21 cellular contexts compared by ENCODE assay signal in the genomic region with DNA sequence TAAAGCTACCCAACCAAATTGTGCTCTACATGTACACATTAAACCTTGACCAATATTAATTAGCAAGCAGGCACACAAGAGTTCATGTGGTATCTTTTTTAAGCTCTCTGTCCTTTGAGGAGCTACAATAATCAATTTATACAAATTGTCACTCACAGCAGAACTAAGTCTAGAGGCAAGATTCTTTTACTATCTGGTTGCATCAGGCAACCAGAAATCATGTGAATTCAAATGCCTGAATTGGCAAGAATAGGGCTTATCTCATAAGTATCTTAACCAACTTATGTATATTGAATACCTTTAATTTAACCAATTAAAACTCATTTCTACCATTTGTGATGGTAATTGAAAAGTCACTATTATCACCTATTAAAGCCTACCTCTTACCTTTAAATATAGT.
DNase-seq lines count a peak whose midpoint lies in the region; ATAC-seq, FAIRE-seq and TF ChIP-seq lines count a peak whose summit lies in the region.
"Had no signal": no experiment of that assay in that cellular context is flagged by ENCODE, and none has a peak within 500 bp of the region (broad histone marks: within the 10 kb centered on the region; RNA-seq: fewer than 3 reads in every experiment).

No MANE protein-coding gene starts in this region.

- H3K4me1 Mint-ChIP-seq in astrocyte (ENCODE audit: low read depth, unreplicated experiment), result no peaks in the 10 kb centered on the region
- H3K4me1 Mint-ChIP-seq: B cell; CD4-positive, CD25-positive, alpha-beta regulatory T cell had no signal

- peaks cover 1% of the 10 kb centered on the region for H3K9me3 Mint-ChIP-seq in astrocyte (ENCODE audit: unreplicated experiment)
- H3K9me3 Mint-ChIP-seq: CD8-positive, alpha-beta T cell had no signal

- ATAC-seq in GM18520 (IDR thresholded peaks at IDR 0.05; ENCODE audit: unreplicated experiment), result no peak
- ATAC-seq: CD8-positive, alpha-beta T cell had no signal

- no peaks in the 10 kb centered on the region for H4K20me1 ChIP-seq in astrocyte (ENCODE audit: insufficient read depth, low read length)
- H4K20me1 ChIP-seq: BLaER1 had no signal

- no peaks in the 10 kb centered on the region for H3K27me3 ChIP-seq in astrocyte (ENCODE audit: insufficient read depth, low read length)
- H3K27me3 ChIP-seq: BLaER1 had no signal

- H3K4me1 ChIP-seq in astrocyte (ENCODE audit: insufficient read depth, low read length), result no peaks in the 10 kb centered on the region
- H3K4me1 ChIP-seq: BLaER1, Caco-2 had no signal

- H2AFZ ChIP-seq in astrocyte (ENCODE audit: low read depth, low read length), result no peak overlapping the region
- H2AFZ ChIP-seq: GM23248 had no signal

- H3K9ac ChIP-seq in astrocyte (ENCODE audit: low read length), result no peak overlapping the region
- H3K9ac ChIP-seq: BLaER1, GM23248 had no signal

- no peak overlapping the region for H3K4me3 ChIP-seq in astrocyte (ENCODE audit: insufficient read depth, low read depth, low read length)
- H3K4me3 ChIP-seq: BLaER1, GM23248 had no signal

- H3K27me3 Mint-ChIP-seq in astrocyte (ENCODE audit: low read depth, unreplicated experiment), result no peaks in the 10 kb centered on the region
- H3K27me3 Mint-ChIP-seq: B cell had no signal

- H3K27ac Mint-ChIP-seq in astrocyte (ENCODE audit: unreplicated experiment), result peak overlapping the region; percentile 4
- H3K27ac Mint-ChIP-seq: B cell; CD4-positive, CD25-positive, alpha-beta regulatory T cell; CD8-positive, alpha-beta T cell had no signal

- H3K9me3 ChIP-seq in astrocyte (ENCODE audit: insufficient read depth, low read depth, low read length), result no peaks in the 10 kb centered on the region
- H3K9me3 ChIP-seq: BLaER1, Caco-2 had no signal

- no peaks in the 10 kb centered on the region for H3K36me3 Mint-ChIP-seq in astrocyte (ENCODE audit: low read depth, unreplicated experiment)
- H3K36me3 Mint-ChIP-seq: CD4-positive, CD25-positive, alpha-beta regulatory T cell; CD8-positive, alpha-beta T cell had no signal

- H3K4me3 Mint-ChIP-seq in astrocyte (ENCODE audit: unreplicated experiment), result no peak overlapping the region
- H3K4me3 Mint-ChIP-seq: B cell; CD4-positive, CD25-positive, alpha-beta regulatory T cell; CD8-positive, alpha-beta T cell had no signal

- no peaks in the 10 kb centered on the region for H3K36me3 ChIP-seq in astrocyte (ENCODE audit: insufficient read depth, low read length)
- H3K36me3 ChIP-seq: BLaER1 had no signal

- TF ChIP-seq CTCF in astrocyte (IDR thresholded peaks at IDR 0.05; ENCODE audit: insufficient read depth, low read depth, low read length), result no peak

- no peak overlapping the region for H3K4me2 ChIP-seq in astrocyte (ENCODE audit: low read length)
- H3K4me2 ChIP-seq: BLaER1 had no signal

- DNase-seq in OCI-M1 (lab: John Stamatoyannopoulos, UW), result peak; percentile 35
- no peak for DNase-seq in astrocyte (ENCODE audit: low read depth)
- peak; percentile 57 for DNase-seq in fibroblast of peridontal ligament (ENCODE audit: extremely low read depth)
- DNase-seq in NCI-H446 treated with DMSO at 0.1 percent for 48 hours (lab: John Stamatoyannopoulos, UW), result no peak
- no peak for DNase-seq in NCI-H128 (lab: John Stamatoyannopoulos, UW; ENCODE audit: unreplicated experiment)
- DNase-seq: Caco-2; CD4-positive, CD25-positive, alpha-beta regulatory T cell; CD8-positive, alpha-beta T cell; DMS153; DND-41; GM23248; H7; HCEC 1CT had no signal

- H3K79me2 ChIP-seq in astrocyte (ENCODE audit: insufficient read depth, low read length), result no peaks in the 10 kb centered on the region

- FAIRE-seq in astrocyte (lab: Jason Lieb, UNC), result no peak
- FAIRE-seq: G401.6, GM12892, GM19239, H1 had no signal

- no peak overlapping the region for H3K27ac ChIP-seq in astrocyte (ENCODE audit: low read depth, low read length)
- H3K27ac ChIP-seq: BLaER1, C4-2B, GM23248 had no signal

Comparison
In these comparisons a context has a peak if more than half of its experiments do, and no peak if none do; other contexts are left out.
1. DNase-seq: peak in OCI-M1 (single experiment) and fibroblast of peridontal ligament (single experiment); none in astrocyte (single experiment), NCI-H446 treated with DMSO at 0.1 percent for 48 hours (single experiment) and NCI-H128 (single experiment).